In the genomic region with DNA sequence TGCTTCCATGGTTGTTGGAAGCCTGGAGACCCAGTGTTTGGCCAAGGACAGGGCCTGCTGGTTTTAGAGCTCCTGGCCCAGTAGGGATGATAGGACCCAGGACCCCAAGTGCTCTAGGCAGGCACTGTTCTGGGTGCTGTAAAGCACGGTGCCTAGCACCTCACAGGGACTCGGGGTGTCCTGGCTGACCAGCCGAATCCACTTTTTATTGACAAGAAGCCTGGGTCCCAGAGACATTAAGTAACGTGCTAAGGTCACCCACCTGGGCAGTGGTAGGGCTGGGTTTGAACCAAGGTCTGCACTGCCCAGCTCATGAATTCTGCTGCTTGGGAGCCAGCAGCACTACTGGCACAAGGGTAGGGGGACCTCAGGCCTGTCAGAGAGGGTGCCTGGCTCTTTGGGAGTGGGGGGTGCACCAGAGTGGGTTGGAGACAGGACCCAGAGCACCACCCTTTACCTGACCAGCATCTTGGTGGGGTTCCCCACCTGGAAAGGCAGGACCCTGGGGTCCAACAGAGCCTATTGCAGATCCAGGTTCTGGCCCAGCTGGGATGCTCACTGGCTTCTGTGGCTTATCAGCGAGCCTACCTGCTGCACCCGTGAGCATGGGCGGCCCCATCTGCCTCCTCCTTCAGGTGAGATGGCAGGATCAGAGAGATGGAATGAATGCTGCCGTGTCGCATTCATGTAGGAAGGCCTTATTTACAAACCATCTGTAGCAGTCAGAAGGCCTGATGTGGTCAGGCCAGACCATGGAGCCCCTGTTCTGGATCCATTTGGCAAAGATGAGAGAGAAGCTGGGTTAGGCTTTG, we compare ENCODE assay signal across 1 cellular context.
TF ChIP-seq lines count a peak whose summit lies in the region.

No MANE protein-coding gene starts in this region.

TF ChIP-seq in K562, 482 proteins besides CTCF, POLR2A, EP300 and RAD21:
- TF ChIP-seq, protein P1, sequence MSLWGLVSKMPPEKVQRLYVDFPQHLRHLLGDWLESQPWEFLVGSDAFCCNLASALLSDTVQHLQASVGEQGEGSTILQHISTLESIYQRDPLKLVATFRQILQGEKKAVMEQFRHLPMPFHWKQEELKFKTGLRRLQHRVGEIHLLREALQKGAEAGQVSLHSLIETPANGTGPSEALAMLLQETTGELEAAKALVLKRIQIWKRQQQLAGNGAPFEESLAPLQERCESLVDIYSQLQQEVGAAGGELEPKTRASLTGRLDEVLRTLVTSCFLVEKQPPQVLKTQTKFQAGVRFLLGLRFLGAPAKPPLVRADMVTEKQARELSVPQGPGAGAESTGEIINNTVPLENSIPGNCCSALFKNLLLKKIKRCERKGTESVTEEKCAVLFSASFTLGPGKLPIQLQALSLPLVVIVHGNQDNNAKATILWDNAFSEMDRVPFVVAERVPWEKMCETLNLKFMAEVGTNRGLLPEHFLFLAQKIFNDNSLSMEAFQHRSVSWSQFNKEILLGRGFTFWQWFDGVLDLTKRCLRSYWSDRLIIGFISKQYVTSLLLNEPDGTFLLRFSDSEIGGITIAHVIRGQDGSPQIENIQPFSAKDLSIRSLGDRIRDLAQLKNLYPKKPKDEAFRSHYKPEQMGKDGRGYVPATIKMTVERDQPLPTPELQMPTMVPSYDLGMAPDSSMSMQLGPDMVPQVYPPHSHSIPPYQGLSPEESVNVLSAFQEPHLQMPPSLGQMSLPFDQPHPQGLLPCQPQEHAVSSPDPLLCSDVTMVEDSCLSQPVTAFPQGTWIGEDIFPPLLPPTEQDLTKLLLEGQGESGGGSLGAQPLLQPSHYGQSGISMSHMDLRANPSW (CRISPR knock-in tag; IDR thresholded peaks at IDR 0.05): 0 out of 2 replicates have a peak, but pooled peaks have one; percentile 88
- TF ChIP-seq, protein P2, sequence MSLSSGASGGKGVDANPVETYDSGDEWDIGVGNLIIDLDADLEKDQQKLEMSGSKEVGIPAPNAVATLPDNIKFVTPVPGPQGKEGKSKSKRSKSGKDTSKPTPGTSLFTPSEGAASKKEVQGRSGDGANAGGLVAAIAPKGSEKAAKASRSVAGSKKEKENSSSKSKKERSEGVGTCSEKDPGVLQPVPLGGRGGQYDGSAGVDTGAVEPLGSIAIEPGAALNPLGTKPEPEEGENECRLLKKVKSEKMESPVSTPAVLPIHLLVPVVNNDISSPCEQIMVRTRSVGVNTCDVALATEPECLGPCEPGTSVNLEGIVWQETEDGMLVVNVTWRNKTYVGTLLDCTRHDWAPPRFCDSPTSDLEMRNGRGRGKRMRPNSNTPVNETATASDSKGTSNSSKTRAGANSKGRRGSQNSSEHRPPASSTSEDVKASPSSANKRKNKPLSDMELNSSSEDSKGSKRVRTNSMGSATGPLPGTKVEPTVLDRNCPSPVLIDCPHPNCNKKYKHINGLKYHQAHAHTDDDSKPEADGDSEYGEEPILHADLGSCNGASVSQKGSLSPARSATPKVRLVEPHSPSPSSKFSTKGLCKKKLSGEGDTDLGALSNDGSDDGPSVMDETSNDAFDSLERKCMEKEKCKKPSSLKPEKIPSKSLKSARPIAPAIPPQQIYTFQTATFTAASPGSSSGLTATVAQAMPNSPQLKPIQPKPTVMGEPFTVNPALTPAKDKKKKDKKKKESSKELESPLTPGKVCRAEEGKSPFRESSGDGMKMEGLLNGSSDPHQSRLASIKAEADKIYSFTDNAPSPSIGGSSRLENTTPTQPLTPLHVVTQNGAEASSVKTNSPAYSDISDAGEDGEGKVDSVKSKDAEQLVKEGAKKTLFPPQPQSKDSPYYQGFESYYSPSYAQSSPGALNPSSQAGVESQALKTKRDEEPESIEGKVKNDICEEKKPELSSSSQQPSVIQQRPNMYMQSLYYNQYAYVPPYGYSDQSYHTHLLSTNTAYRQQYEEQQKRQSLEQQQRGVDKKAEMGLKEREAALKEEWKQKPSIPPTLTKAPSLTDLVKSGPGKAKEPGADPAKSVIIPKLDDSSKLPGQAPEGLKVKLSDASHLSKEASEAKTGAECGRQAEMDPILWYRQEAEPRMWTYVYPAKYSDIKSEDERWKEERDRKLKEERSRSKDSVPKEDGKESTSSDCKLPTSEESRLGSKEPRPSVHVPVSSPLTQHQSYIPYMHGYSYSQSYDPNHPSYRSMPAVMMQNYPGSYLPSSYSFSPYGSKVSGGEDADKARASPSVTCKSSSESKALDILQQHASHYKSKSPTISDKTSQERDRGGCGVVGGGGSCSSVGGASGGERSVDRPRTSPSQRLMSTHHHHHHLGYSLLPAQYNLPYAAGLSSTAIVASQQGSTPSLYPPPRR (CRISPR knock-in tag; IDR thresholded peaks at IDR 0.05; ENCODE audit: borderline replicate concordance): no peak
